In genomic region chr1:8379513-8380186, GRCh38 we compare ENCODE assay signal across 1 cellular context.
TF ChIP-seq lines count a peak whose summit lies in the region.

No MANE protein-coding gene starts in this region.

TF ChIP-seq in HEK293, 187 proteins besides CTCF, POLR2A, EP300 and RAD21 (continued from another document):
- TF ChIP-seq ZNF692 (tag by site-specific recombination; IDR thresholded peaks at IDR 0.05) (peak; percentile 33; the same call in 1 of the 2 replicates), ZNF623 (tag by site-specific recombination; IDR thresholded peaks at IDR 0.05) (no peak), ZBTB10 (tag by site-specific recombination; IDR thresholded peaks at IDR 0.05) (no peak), ZNF274 (IDR thresholded peaks at IDR 0.05; ENCODE audit: low read length) (no peak), ZNF274 (tag by site-specific recombination; IDR thresholded peaks at IDR 0.05; ENCODE audit: borderline replicate concordance) (no peak), ZNF37A (tag by site-specific recombination; IDR thresholded peaks at IDR 0.05) (no peak), ZFHX2 (tag by site-specific recombination; conservative IDR thresholded peaks at IDR 0.05) (peak; percentile 63), ZNF311 (tag by site-specific recombination; IDR thresholded peaks at IDR 0.05; ENCODE audit: borderline replicate concordance) (no peak), ZNF501 (tag by site-specific recombination; IDR thresholded peaks at IDR 0.05) (no peak), ZNF677 (tag by site-specific recombination; IDR thresholded peaks at IDR 0.05) (no peak), ZNF174 (tag by site-specific recombination; IDR thresholded peaks at IDR 0.05) (no peak), EGR2 (tag by site-specific recombination; IDR thresholded peaks at IDR 0.05; ENCODE audit: low read depth) (no peak), ZIC2 (tag by site-specific recombination; IDR thresholded peaks at IDR 0.05) (no peak), TRIM28 (IDR thresholded peaks at IDR 0.05; ENCODE audit: borderline replicate concordance, low read length) (no peak), ZFP69B (tag by site-specific recombination; IDR thresholded peaks at IDR 0.05) (0 out of 2 replicates have a peak, but pooled peaks have one; percentile 23), ZSCAN23 (tag by site-specific recombination; IDR thresholded peaks at IDR 0.05) (no peak), PRDM2 (tag by site-specific recombination; IDR thresholded peaks at IDR 0.05; ENCODE audit: borderline replicate concordance) (no peak), ZNF792 (tag by site-specific recombination; IDR thresholded peaks at IDR 0.05) (no peak)
- TF ChIP-seq, protein P1, sequence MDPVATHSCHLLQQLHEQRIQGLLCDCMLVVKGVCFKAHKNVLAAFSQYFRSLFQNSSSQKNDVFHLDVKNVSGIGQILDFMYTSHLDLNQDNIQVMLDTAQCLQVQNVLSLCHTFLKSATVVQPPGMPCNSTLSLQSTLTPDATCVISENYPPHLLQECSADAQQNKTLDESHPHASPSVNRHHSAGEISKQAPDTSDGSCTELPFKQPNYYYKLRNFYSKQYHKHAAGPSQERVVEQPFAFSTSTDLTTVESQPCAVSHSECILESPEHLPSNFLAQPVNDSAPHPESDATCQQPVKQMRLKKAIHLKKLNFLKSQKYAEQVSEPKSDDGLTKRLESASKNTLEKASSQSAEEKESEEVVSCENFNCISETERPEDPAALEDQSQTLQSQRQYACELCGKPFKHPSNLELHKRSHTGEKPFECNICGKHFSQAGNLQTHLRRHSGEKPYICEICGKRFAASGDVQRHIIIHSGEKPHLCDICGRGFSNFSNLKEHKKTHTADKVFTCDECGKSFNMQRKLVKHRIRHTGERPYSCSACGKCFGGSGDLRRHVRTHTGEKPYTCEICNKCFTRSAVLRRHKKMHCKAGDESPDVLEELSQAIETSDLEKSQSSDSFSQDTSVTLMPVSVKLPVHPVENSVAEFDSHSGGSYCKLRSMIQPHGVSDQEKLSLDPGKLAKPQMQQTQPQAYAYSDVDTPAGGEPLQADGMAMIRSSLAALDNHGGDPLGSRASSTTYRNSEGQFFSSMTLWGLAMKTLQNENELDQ (tag by site-specific recombination; IDR thresholded peaks at IDR 0.05; ENCODE audit: low read depth), result no peak
